8 cellular contexts compared by ENCODE assay signal in the genomic region with DNA sequence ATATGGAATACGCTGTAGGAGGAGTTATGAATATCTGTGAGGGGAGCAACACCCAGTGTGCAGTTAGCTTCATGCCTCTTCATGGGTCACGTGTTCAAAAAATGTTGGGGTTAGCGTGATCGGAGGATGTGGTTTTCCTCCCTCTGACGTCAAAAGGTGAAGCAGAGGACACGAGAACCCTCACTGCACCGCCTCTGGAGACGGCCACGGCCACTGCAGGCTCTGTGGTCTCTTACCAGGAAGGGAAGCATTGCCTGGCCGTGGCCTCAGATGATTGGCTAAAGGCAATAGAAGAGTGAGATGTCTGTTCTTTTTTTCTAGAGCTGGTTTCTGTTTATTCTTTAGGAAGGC. TPM values are rescaled to one million over a fixed set of nuclear protein-coding genes. Genes with fewer than 3 reads are reported as not detected.
DNase-seq lines count a peak whose midpoint lies in the region; ATAC-seq and TF ChIP-seq lines count a peak whose summit lies in the region.

No MANE protein-coding gene starts in this region.

- H3K27me3 Mint-ChIP-seq in central memory CD8-positive, alpha-beta T cell: no peaks in the 10 kb centered on the region

- H3K36me3 Mint-ChIP-seq in central memory CD8-positive, alpha-beta T cell (ENCODE audit: insufficient read depth): peaks cover 9% of the 10 kb centered on the region

- H3K27me3 ChIP-seq in spleen (replicated peaks in 1 of 7) (no peaks in the 10 kb centered on the region), BE2C (no peaks in the 10 kb centered on the region)

- H3K4me1 Mint-ChIP-seq in central memory CD8-positive, alpha-beta T cell: peaks cover 28% of the 10 kb centered on the region

- peak overlapping the region; percentile 53 for H3K4me3 Mint-ChIP-seq in central memory CD8-positive, alpha-beta T cell

- in situ Hi-C loops in G401 (cut with HindIII; ENCODE audit: low sequenced_read_pairs): no loop called here

- intact Hi-C loops in spleen (cut with DNase I; ENCODE audit: low total_unique reads): no loop called here

- H3K4me1 ChIP-seq in spleen: peaks cover 28 to 80% (median 59%) of the 10 kb centered on the region in 6 donors
- H3K4me1 ChIP-seq in BE2C: no peaks in the 10 kb centered on the region

- peak overlapping the region in 7 of 8 donors; percentile 26 to 86 (median 65) for H3K27ac ChIP-seq in spleen

- H3K4me3 ChIP-seq in GM12875 (ENCODE audit: low read depth, low read length) (no peak overlapping the region), spleen (peak overlapping the region in 1 of 8 donors; percentile 28), BE2C (ENCODE audit: low read depth, low read length) (no peak overlapping the region)

- TF ChIP-seq POLR2A in spleen (IDR thresholded peaks at IDR 0.05): no peak

- no peaks in the 10 kb centered on the region for H3K36me3 ChIP-seq in spleen
- no peaks in the 10 kb centered on the region for H3K36me3 ChIP-seq in BE2C

- WGBS in spleen, 5 donors: 21 to 45% (median 24%) methylated on average over 10 of the region's 10 CpGs

- ATAC-seq in central memory CD8-positive, alpha-beta T cell (replicated peaks; ENCODE audit: extremely low read depth, poor library complexity, severe bottlenecking): peak; percentile 77
- no peak for ATAC-seq in SK-N-SH treated with all-trans-retinoic acid at 6 μM for 48 hours

- no peaks in the 10 kb centered on the region for H3K9me3 Mint-ChIP-seq in central memory CD8-positive, alpha-beta T cell

- peak overlapping the region; percentile 91 for H3K27ac Mint-ChIP-seq in central memory CD8-positive, alpha-beta T cell (ENCODE audit: low read depth)

- TF ChIP-seq CTCF in GM12875 (IDR thresholded peaks at IDR 0.05; ENCODE audit: borderline replicate concordance, insufficient read depth, low read depth, low read length): 0 out of 2 replicates have a peak, but pooled peaks have one; percentile 1
- peak in 7 of 11 experiments; percentile 13 to 62 (median 51) for TF ChIP-seq CTCF in spleen (IDR thresholded peaks at IDR 0.05 in 8 of 11, conservative IDR thresholded peaks at IDR 0.05 in 3 of 11)
- TF ChIP-seq CTCF in BE2C (IDR thresholded peaks at IDR 0.05; ENCODE audit: low read depth, low read length): no peak

- peak; percentile 71 for DNase-seq in activated CD4-positive, CD25-positive, alpha-beta regulatory T cell treated with anti-CD3 and anti-CD28 coated beads, Interleukin-2, amount 50 U/mL, for 72 hours
- peak; percentile 60 to 81 for DNase-seq in central memory CD8-positive, alpha-beta T cell (ENCODE audit: low spot score in 2 of 2)
- DNase-seq in spleen (peak; percentile 94), DMS153 (lab: John Stamatoyannopoulos, UW) (no peak), BE2C (no peak), G401 (ENCODE audit: low spot score) (no peak)

- H3K9me3 ChIP-seq in spleen (no peaks in the 10 kb centered on the region), BE2C (no peaks in the 10 kb centered on the region)

TF ChIP-seq in SK-N-SH treated with all-trans-retinoic acid at 6 μM for 48 hours, 23 proteins besides CTCF, POLR2A, EP300 and RAD21 (continues in another document):
- TF ChIP-seq, protein P1, sequence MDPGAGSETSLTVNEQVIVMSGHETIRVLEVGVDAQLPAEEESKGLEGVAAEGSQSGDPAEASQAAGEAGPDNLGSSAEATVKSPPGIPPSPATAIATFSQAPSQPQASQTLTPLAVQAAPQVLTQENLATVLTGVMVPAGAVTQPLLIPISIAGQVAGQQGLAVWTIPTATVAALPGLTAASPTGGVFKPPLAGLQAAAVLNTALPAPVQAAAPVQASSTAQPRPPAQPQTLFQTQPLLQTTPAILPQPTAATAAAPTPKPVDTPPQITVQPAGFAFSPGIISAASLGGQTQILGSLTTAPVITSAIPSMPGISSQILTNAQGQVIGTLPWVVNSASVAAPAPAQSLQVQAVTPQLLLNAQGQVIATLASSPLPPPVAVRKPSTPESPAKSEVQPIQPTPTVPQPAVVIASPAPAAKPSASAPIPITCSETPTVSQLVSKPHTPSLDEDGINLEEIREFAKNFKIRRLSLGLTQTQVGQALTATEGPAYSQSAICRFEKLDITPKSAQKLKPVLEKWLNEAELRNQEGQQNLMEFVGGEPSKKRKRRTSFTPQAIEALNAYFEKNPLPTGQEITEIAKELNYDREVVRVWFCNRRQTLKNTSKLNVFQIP (CRISPR knock-in tag; IDR thresholded peaks at IDR 0.05; ENCODE audit: borderline replicate concordance, low read depth): no peak
- TF ChIP-seq BACH2 (CRISPR knock-in tag; IDR thresholded peaks at IDR 0.05; ENCODE audit: borderline replicate concordance) (no peak), CSDC2 (CRISPR knock-in tag; IDR thresholded peaks at IDR 0.05) (no peak), ARNTL (CRISPR knock-in tag; IDR thresholded peaks at IDR 0.05; ENCODE audit: borderline replicate concordance, low read depth) (no peak), OSR1 (CRISPR knock-in tag; IDR thresholded peaks at IDR 0.05) (no peak), ZNF565 (CRISPR knock-in tag; conservative IDR thresholded peaks at IDR 0.05; ENCODE audit: low read depth) (no peak), PPARA (CRISPR knock-in tag; IDR thresholded peaks at IDR 0.05; ENCODE audit: borderline replicate concordance) (no peak), ISL1 (CRISPR knock-in tag; IDR thresholded peaks at IDR 0.05) (no peak), PATZ1 (CRISPR knock-in tag; IDR thresholded peaks at IDR 0.05; ENCODE audit: borderline replicate concordance) (no peak), ZNF8 (CRISPR knock-in tag; IDR thresholded peaks at IDR 0.05) (no peak), TOX (CRISPR knock-in tag; IDR thresholded peaks at IDR 0.05; ENCODE audit: borderline replicate concordance) (no peak), ZFP3 (CRISPR knock-in tag; IDR thresholded peaks at IDR 0.05) (no peak), ZC3H10 (CRISPR knock-in tag; IDR thresholded peaks at IDR 0.05) (no peak), ZNF70 (CRISPR knock-in tag; IDR thresholded peaks at IDR 0.05) (no peak), TSHZ2 (CRISPR knock-in tag; IDR thresholded peaks at IDR 0.05) (no peak), ESRRG (CRISPR knock-in tag; IDR thresholded peaks at IDR 0.05) (no peak)
- TF ChIP-seq, protein P2, sequence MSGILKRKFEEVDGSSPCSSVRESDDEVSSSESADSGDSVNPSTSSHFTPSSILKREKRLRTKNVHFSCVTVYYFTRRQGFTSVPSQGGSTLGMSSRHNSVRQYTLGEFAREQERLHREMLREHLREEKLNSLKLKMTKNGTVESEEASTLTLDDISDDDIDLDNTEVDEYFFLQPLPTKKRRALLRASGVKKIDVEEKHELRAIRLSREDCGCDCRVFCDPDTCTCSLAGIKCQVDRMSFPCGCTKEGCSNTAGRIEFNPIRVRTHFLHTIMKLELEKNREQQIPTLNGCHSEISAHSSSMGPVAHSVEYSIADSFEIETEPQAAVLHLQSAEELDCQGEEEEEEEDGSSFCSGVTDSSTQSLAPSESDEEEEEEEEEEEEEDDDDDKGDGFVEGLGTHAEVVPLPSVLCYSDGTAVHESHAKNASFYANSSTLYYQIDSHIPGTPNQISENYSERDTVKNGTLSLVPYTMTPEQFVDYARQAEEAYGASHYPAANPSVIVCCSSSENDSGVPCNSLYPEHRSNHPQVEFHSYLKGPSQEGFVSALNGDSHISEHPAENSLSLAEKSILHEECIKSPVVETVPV (CRISPR knock-in tag; IDR thresholded peaks at IDR 0.05): no peak

RNA-seq across cellular contexts. Expression of gene HTT-AS, which starts 28.9 kb away (rescaled TPM):
- total RNA-seq in spleen: not detected
- polyA plus RNA-seq in spleen: not detected
- polyA plus RNA-seq in BE2C (2012; ENCODE audit: insufficient read depth, insufficient read length, low read depth): not detected
- not detected in 2 replicates for total RNA-seq in G401 (2014; rRNA removed; shearing (Covaris generic))

RNA-seq across cellular contexts. Expression of gene HTT, which starts 29.0 kb away (rescaled TPM):
- total RNA-seq in spleen: 100 to 1,000 TPM in 2 of 7 donors, 10 to 100 TPM in 5; 58.6 to 124 (median 92.2) TPM
- 10 to 100 TPM in 2 of 3 donors, 1 to 10 TPM in 1; 10.0 to 24.4 (median 14.7) TPM for polyA plus RNA-seq in spleen
- polyA plus RNA-seq in BE2C (2012; ENCODE audit: insufficient read depth, insufficient read length, low read depth): 20.7 TPM
- 52.6 and 96.4 TPM in 2 replicates for total RNA-seq in G401 (2014; rRNA removed; shearing (Covaris generic))

Comparison
In these comparisons a context has a peak if more than half of its experiments do, and no peak if none do; other contexts are left out.
1. DNase-seq: peak in activated CD4-positive, CD25-positive, alpha-beta regulatory T cell treated with anti-CD3 and anti-CD28 coated beads, Interleukin-2, amount 50 U/mL, for 72 hours (single experiment), central memory CD8-positive, alpha-beta T cell (2 of 2) and spleen (single experiment); none in DMS153 (single experiment), BE2C (single experiment) and G401 (single experiment).